Comparison of ENCODE assay signal across 24 cellular contexts in genomic region chr13:112822851-112823250, GRCh38.
"Had no signal": no experiment of that assay in that cellular context is flagged by ENCODE, and none has a peak within 500 bp of the region (broad histone marks: within the 10 kb centered on the region; RNA-seq: fewer than 3 reads in every experiment).

No MANE protein-coding gene starts in this region.

- H3K4me1 ChIP-seq: ascending aorta, body of pancreas, Peyer's patch had no signal

- H3K4me1 Mint-ChIP-seq: activated CD4-positive, alpha-beta T cell treated with anti-CD3 and anti-CD28 coated beads, Interleukin-2, amount 10 ng/mL, durations not matched to agents 7 days and 5 days; activated naive CD8-positive, alpha-beta T cell treated with anti-CD3 and anti-CD28 coated beads, Interleukin-2, amount 50 U/mL, for 24 hours; central memory CD8-positive, alpha-beta T cell; T-helper 17 cell had no signal

- H3K4me3 Mint-ChIP-seq: activated CD4-positive, alpha-beta memory T cell treated with anti-CD3 and anti-CD28 coated beads for 36 hours; activated CD4-positive, alpha-beta T cell treated with anti-CD3 and anti-CD28 coated beads, Interleukin-2, amount 10 ng/mL, durations not matched to agents 7 days and 5 days; activated naive CD8-positive, alpha-beta T cell treated with anti-CD3 and anti-CD28 coated beads, Interleukin-2, amount 50 U/mL, for 24 hours; activated T-cell treated with anti-CD3 and anti-CD28 coated beads, Interleukin-2, amount 50 U/mL, for 72 hours; central memory CD8-positive, alpha-beta T cell; T-helper 17 cell had no signal

- H3K27me3 Mint-ChIP-seq: activated CD4-positive, alpha-beta memory T cell treated with anti-CD3 and anti-CD28 coated beads for 36 hours; activated CD4-positive, alpha-beta T cell treated with anti-CD3 and anti-CD28 coated beads, Interleukin-2, amount 10 ng/mL, durations not matched to agents 7 days and 5 days; activated naive CD8-positive, alpha-beta T cell treated with anti-CD3 and anti-CD28 coated beads, Interleukin-2, amount 50 U/mL, for 24 hours; central memory CD8-positive, alpha-beta T cell; T-helper 17 cell had no signal

- H3K9me3 ChIP-seq: ascending aorta, body of pancreas, MG63, Peyer's patch had no signal

- DNase-seq: activated CD4-positive, alpha-beta memory T cell treated with anti-CD3 and anti-CD28 coated beads for 36 hours; activated CD4-positive, alpha-beta T cell treated with anti-CD3 and anti-CD28 coated beads, Interleukin-2, amount 10 ng/mL, durations not matched to agents 7 days and 5 days; activated CD4-positive, CD25-positive, alpha-beta regulatory T cell; activated CD8-positive, alpha-beta memory T cell treated with anti-CD3 and anti-CD28 coated beads for 24 hours; activated naive CD8-positive, alpha-beta T cell treated with anti-CD3 and anti-CD28 coated beads, Interleukin-2, amount 50 U/mL, for 24 hours; activated T-cell treated with anti-CD3 and anti-CD28 coated beads, Interleukin-2, amount 50 U/mL, for 72 hours; amniotic stem cell; body of pancreas; MG63; MV-4-11; NCI-H1092 treated with DMSO at 0.1 percent for 48 hours; NCI-H1417 treated with DMSO at 0.1 percent for 48 hours; NCI-H187; NCI-H2081; NCI-H510A treated with DMSO at 0.1 percent for 48 hours; NCI-H69; SHP77; T-helper 17 cell; T-helper 9 cell had no signal

- H3K4me3 ChIP-seq: ascending aorta, body of pancreas, MG63, Peyer's patch had no signal

- H3K27ac Mint-ChIP-seq: activated CD4-positive, alpha-beta memory T cell treated with anti-CD3 and anti-CD28 coated beads for 36 hours; activated CD4-positive, alpha-beta T cell treated with anti-CD3 and anti-CD28 coated beads, Interleukin-2, amount 10 ng/mL, durations not matched to agents 7 days and 5 days; activated naive CD4-positive, alpha-beta T cell treated with anti-CD3 and anti-CD28 coated beads, Interleukin-2, amount 50 U/mL, for 72 hours; activated naive CD8-positive, alpha-beta T cell treated with anti-CD3 and anti-CD28 coated beads, Interleukin-2, amount 50 U/mL, for 24 hours; activated T-cell treated with anti-CD3 and anti-CD28 coated beads, Interleukin-2, amount 50 U/mL, for 72 hours; activated T-helper 2 cell treated with anti-CD3 and anti-CD28 coated beads, Interferon-gamma antibody, Interleukin-2, Interleukin-4, amounts not matched to agents 10 μg/mL and 5 μg/mL and 100 μg/mL, durations not matched to agents 14 hours and 24 hours and 36 hours; T-helper 17 cell had no signal

- H3K27ac ChIP-seq: ascending aorta, body of pancreas, Peyer's patch had no signal

- H3K9me3 Mint-ChIP-seq: activated CD4-positive, alpha-beta memory T cell treated with anti-CD3 and anti-CD28 coated beads for 36 hours; activated CD4-positive, alpha-beta T cell treated with anti-CD3 and anti-CD28 coated beads, Interleukin-2, amount 10 ng/mL, durations not matched to agents 7 days and 5 days; activated naive CD4-positive, alpha-beta T cell treated with anti-CD3 and anti-CD28 coated beads, Interleukin-2, amount 50 U/mL, for 72 hours; activated naive CD8-positive, alpha-beta T cell treated with anti-CD3 and anti-CD28 coated beads, Interleukin-2, amount 50 U/mL, for 24 hours; activated T-helper 2 cell treated with anti-CD3 and anti-CD28 coated beads, Interferon-gamma antibody, Interleukin-2, Interleukin-4, amounts not matched to agents 10 μg/mL and 5 μg/mL and 100 μg/mL, durations not matched to agents 14 hours and 24 hours and 36 hours; central memory CD8-positive, alpha-beta T cell had no signal

- ATAC-seq: activated naive CD4-positive, alpha-beta T cell treated with anti-CD3 and anti-CD28 coated beads, Interleukin-2, amount 50 U/mL, for 72 hours; activated naive CD8-positive, alpha-beta T cell treated with anti-CD3 and anti-CD28 coated beads, Interleukin-2, amount 50 U/mL, for 24 hours; activated T-cell treated with anti-CD3 and anti-CD28 coated beads, Interleukin-2, amount 50 U/mL, for 72 hours; body of pancreas; T-helper 17 cell had no signal

- H3K36me3 ChIP-seq: MG63 had no signal

- H3K27me3 ChIP-seq: ascending aorta, body of pancreas, MG63, Peyer's patch had no signal
